ENCODE assay signal across 13 cellular contexts in the genomic region with DNA sequence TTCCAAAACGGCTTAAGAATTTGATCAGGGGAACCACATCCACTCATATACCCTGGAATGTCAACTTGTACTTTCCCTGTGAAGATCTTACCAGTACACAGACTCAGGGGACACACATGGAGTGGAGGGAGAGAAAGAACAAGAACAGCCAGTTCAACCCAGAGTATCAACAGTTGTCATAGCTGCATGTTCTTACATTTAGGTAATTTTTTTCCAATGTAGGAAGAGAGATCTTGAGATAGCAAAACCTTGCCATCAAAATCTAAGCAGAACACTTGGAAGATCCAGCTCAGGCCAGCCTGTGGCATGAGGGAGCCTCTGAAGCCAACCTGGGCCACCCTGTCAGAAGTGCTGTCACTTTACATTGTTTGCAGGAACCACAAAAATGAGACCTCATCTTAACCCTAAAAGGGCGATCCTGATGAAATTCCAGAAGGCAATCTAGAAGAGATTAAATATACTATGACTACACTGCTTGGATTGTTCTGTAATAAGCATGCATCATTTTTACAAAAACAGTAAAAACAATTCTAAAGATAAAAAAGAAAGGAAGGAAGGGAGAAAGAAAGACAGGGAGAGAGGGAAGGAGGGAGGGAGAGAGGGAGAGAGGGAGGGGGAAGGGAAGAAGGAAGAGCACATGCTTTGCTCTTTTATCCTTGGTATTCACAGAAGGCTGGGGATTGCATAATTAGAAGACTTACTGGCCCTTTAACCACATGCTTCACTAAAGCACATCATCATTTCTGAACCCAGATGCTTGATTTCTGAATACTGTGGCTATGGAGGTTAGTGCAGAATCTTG.
DNase-seq lines count a peak whose midpoint lies in the region; ATAC-seq and TF ChIP-seq lines count a peak whose summit lies in the region.
"Had no signal": no experiment of that assay in that cellular context is flagged by ENCODE, and none has a peak within 500 bp of the region (broad histone marks: within the 10 kb centered on the region; RNA-seq: fewer than 3 reads in every experiment).

No MANE protein-coding gene starts in this region.

- H3K27me3 Mint-ChIP-seq in H9 (ENCODE audit: low read depth) (no peaks in the 10 kb centered on the region), chondrocyte (ENCODE audit: low read depth) (no peaks in the 10 kb centered on the region)

- no peak overlapping the region for H3K4me3 ChIP-seq in subcutaneous abdominal adipose tissue (ENCODE audit: low read depth in 1 of 5, low read length in 5 of 5)
- H3K4me3 ChIP-seq: Peyer's patch had no signal

- no peak overlapping the region for H4K5ac ChIP-seq in H9 (ENCODE audit: insufficient read length, low read depth, low read length)

- no peaks in the 10 kb centered on the region for H3K9me3 ChIP-seq in H9 (ENCODE audit: control insufficient read depth, low read depth, low read length)
- no peaks in the 10 kb centered on the region for H3K9me3 ChIP-seq in subcutaneous abdominal adipose tissue (ENCODE audit: control insufficient read depth in 5 of 5, low read length in 5 of 5)
- H3K9me3 ChIP-seq: Peyer's patch had no signal

- no peaks in the 10 kb centered on the region for H3K9me3 Mint-ChIP-seq in H9
- no peaks in the 10 kb centered on the region for H3K9me3 Mint-ChIP-seq in chondrocyte (ENCODE audit: low read depth)

- H2BK15ac ChIP-seq in H9 (ENCODE audit: low read depth, low read length): no peak overlapping the region

- no peak for ATAC-seq in GM18502 (IDR thresholded peaks at IDR 0.05; ENCODE audit: poor library complexity, unreplicated experiment)
- ATAC-seq in HG03139 (IDR thresholded peaks at IDR 0.05; ENCODE audit: unreplicated experiment): no peak
- no peak for ATAC-seq in HG03469 (IDR thresholded peaks at IDR 0.05; ENCODE audit: unreplicated experiment)

- H2BK5ac ChIP-seq in H9 (ENCODE audit: insufficient read length, low read length): no peak overlapping the region

- no peaks in the 10 kb centered on the region for H3K36me3 ChIP-seq in subcutaneous abdominal adipose tissue (ENCODE audit: control insufficient read depth in 5 of 5, insufficient read depth in 5 of 5, low read length in 5 of 5)
- H3K36me3 ChIP-seq: Peyer's patch had no signal

- H3K4me1 Mint-ChIP-seq in H9 (peaks cover 9 to 12% of the 10 kb centered on the region in 2 experiments), chondrocyte (ENCODE audit: low read depth) (peaks cover 57% of the 10 kb centered on the region)

- H2BK20ac ChIP-seq in H9 (ENCODE audit: low read depth, low read length, poor library complexity, severe bottlenecking): no peak overlapping the region

- H3K79me2 ChIP-seq in H9 (ENCODE audit: insufficient read depth, low read length): no peaks in the 10 kb centered on the region

- H4K8ac ChIP-seq in H9 (replicated peaks; ENCODE audit: insufficient read length, low read depth, low read length): no peak overlapping the region

- H3K27ac ChIP-seq in H9 (ENCODE audit: insufficient read length, low read depth, low read length) (no peak overlapping the region), subcutaneous abdominal adipose tissue (ENCODE audit: low read depth, low read length) (peak overlapping the region; percentile 11)

- no peak overlapping the region for H4K91ac ChIP-seq in H9 (ENCODE audit: insufficient read length, low read depth, low read length)

- no peak overlapping the region for H3K23ac ChIP-seq in H9 (ENCODE audit: insufficient read length, low read depth, low read length)

- H3K27me3 ChIP-seq in H9 (ENCODE audit: insufficient read depth, low read length) (no peaks in the 10 kb centered on the region), subcutaneous abdominal adipose tissue (ENCODE audit: control insufficient read depth in 5 of 5, insufficient read depth in 4 of 5, low read length in 5 of 5) (no peaks in the 10 kb centered on the region)
- H3K27me3 ChIP-seq: Peyer's patch had no signal

- H3T11ph ChIP-seq in H9 (ENCODE audit: low read length): no peak overlapping the region

- H3K18ac ChIP-seq in H9 (ENCODE audit: insufficient read length, low read depth, low read length): no peak overlapping the region

- no peak overlapping the region for H2BK120ac ChIP-seq in H9 (ENCODE audit: low read depth, low read length, poor library complexity, severe bottlenecking)

- no CpG with 5 or more reads among the region's 2 CpGs for WGBS in H9 (ENCODE audit: extremely low coverage, insufficient read length, low lambda C conversion rate)

- peak overlapping the region; percentile 75 for H2AFZ ChIP-seq in H9 (ENCODE audit: low read length)

- no peak overlapping the region for H3K27ac Mint-ChIP-seq in H9
- peak overlapping the region; percentile 74 for H3K27ac Mint-ChIP-seq in chondrocyte (ENCODE audit: unreplicated experiment)

- H3K4me1 ChIP-seq in H9 (ENCODE audit: insufficient read depth, low read length) (no peaks in the 10 kb centered on the region), subcutaneous abdominal adipose tissue (ENCODE audit: control insufficient read depth in 5 of 5, insufficient read depth in 5 of 5, low read length in 5 of 5) (peaks cover 0 to 25% (median 21%) of the 10 kb centered on the region in 5 donors)
- H3K4me1 ChIP-seq: Peyer's patch had no signal

- no peak overlapping the region for H2AK5ac ChIP-seq in H9 (ENCODE audit: insufficient read length, low read length)

- H3K14ac ChIP-seq in H9 (ENCODE audit: insufficient read depth, low read length): no peak overlapping the region

- H4K20me1 ChIP-seq in H9 (ENCODE audit: control insufficient read depth, insufficient read depth, insufficient read length): no peaks in the 10 kb centered on the region

- DNase-seq in H9 (no peak), chondrocyte (ENCODE audit: low spot score) (no peak), kidney glomerular epithelial cell (lab: John Stamatoyannopoulos, UW) (peak; percentile 49), activated gamma-delta T cell (lab: John Stamatoyannopoulos, UW) (no peak)
- DNase-seq: caudate nucleus, glutamatergic neuron, NCI-H2081 treated with DMSO at 0.1 percent for 48 hours, Peyer's patch, small intestine had no signal

- no peak overlapping the region for H3K4ac ChIP-seq in H9 (ENCODE audit: low read depth, low read length)

- H3K36me3 Mint-ChIP-seq in H9 (ENCODE audit: insufficient read depth in 1 of 3, low read depth in 3 of 3): no peaks in the 10 kb centered on the region
- no peaks in the 10 kb centered on the region for H3K36me3 Mint-ChIP-seq in chondrocyte (ENCODE audit: low read depth)

- H3K9ac ChIP-seq in H9 (ENCODE audit: extremely low read depth, insufficient read length, low read length): no peak overlapping the region
- no peak overlapping the region for H3K9ac ChIP-seq in subcutaneous abdominal adipose tissue (ENCODE audit: low read length in 5 of 5)

- no peak for TF ChIP-seq CTCF in H9 (conservative IDR thresholded peaks at IDR 0.05)
- no peak for TF ChIP-seq CTCF in chondrocyte (IDR thresholded peaks at IDR 0.05)

- H3K4me2 ChIP-seq in H9 (ENCODE audit: insufficient read depth, insufficient read length, low read length): no peak overlapping the region

- H3K56ac ChIP-seq in H9 (ENCODE audit: insufficient read length, low read depth, low read length): no peak overlapping the region

- H3K4me3 Mint-ChIP-seq in H9 (no peak overlapping the region), chondrocyte (ENCODE audit: unreplicated experiment) (no peak overlapping the region)

- no peaks in the 10 kb centered on the region for H3K79me1 ChIP-seq in H9 (ENCODE audit: insufficient read depth, low read depth, low read length, poor library complexity, severe bottlenecking)

- no peak overlapping the region for H2BK12ac ChIP-seq in H9 (ENCODE audit: insufficient read length, low read depth, low read length)

- no peaks in the 10 kb centered on the region for H3K23me2 ChIP-seq in H9 (ENCODE audit: insufficient read length, low read depth, low read length, poor library complexity, severe bottlenecking)
